8 cellular contexts compared by ENCODE assay signal in the genomic region with DNA sequence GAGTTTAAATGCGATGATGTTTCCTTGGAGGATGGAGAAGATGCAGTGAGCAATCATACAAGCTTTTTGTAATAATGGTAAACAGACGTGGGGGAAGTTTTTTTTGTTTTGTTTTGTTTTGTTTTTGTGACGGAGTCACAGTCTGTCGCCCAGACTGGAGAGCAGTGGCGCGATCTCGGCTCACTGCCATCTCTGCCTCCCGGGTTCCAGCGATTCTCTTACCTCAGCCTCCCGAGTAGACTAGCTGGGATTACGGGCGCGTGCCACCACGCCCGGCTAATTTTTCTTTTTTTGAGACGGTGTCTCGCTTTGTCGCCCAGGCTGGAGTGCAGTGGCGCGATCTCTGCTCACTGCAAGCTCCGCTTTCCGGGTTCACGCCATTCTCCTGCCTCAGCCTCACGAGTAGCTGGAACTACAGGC. TPM values are rescaled to one million over a fixed set of nuclear protein-coding genes. Genes with fewer than 3 reads are reported as not detected.
DNase-seq lines count a peak whose midpoint lies in the region; ATAC-seq and TF ChIP-seq lines count a peak whose summit lies in the region.
"Not testable (repeated sequence)": the region's sequence is repeated elsewhere in the genome, so short reads cannot be mapped to it uniquely, and the experiment has no call there.

No MANE protein-coding gene starts in this region.

- peaks cover 58% of the 10 kb centered on the region for H3K4me1 Mint-ChIP-seq in activated naive CD8-positive, alpha-beta T cell (ENCODE audit: low read depth)

- peaks cover 24% of the 10 kb centered on the region for H3K36me3 Mint-ChIP-seq in activated naive CD8-positive, alpha-beta T cell

- H3K27ac Mint-ChIP-seq in activated naive CD8-positive, alpha-beta T cell, result peak overlapping the region; percentile 99

- H3K4me3 ChIP-seq in GM12875 (ENCODE audit: low read depth, low read length) (peak overlapping the region; percentile 71), retinal pigment epithelial cell (ENCODE audit: low read length) (peak overlapping the region; percentile 100), uterus (peak overlapping the region; percentile 90 to 95)

- intact Hi-C loops in uterus (cut with DNase I; ENCODE audit: low total_unique reads), result loop anchor here (10.0 kb wide), 1 partner anchor 130 kb away; no protein-coding TSS in a partner anchor

- H3K9me3 ChIP-seq in KOPT-K1 (ENCODE audit: insufficient read depth, low read length, poor library complexity, severe bottlenecking); uterus: not testable (repeated sequence)

- not testable (repeated sequence) for H3K27me3 ChIP-seq in uterus

- H3K27me3 Mint-ChIP-seq in activated naive CD8-positive, alpha-beta T cell, result not testable (repeated sequence)

- peak overlapping the region; percentile 97 for H3K4me3 Mint-ChIP-seq in activated naive CD8-positive, alpha-beta T cell

- peaks cover 41% of the 10 kb centered on the region for H3K36me3 ChIP-seq in KOPT-K1 (ENCODE audit: insufficient read depth, low read length)
- H3K36me3 ChIP-seq in uterus, result not testable (repeated sequence)

- not testable (repeated sequence) for TF ChIP-seq POLR2A in uterus (IDR thresholded peaks at IDR 0.05)

- peaks cover 19 to 40% of the 10 kb centered on the region in 2 donors for H3K4me1 ChIP-seq in uterus

- TF ChIP-seq CTCF in GM12875 (IDR thresholded peaks at IDR 0.05; ENCODE audit: borderline replicate concordance, insufficient read depth, low read depth, low read length); retinal pigment epithelial cell (conservative IDR thresholded peaks at IDR 0.05; ENCODE audit: low read depth, low read length); uterus (IDR thresholded peaks at IDR 0.05): not testable (repeated sequence)

- peak; percentile 26 for ATAC-seq in left lobe of liver

- peak overlapping the region; percentile 93 for H3K27ac ChIP-seq in KOPT-K1 (ENCODE audit: low read depth, low read length, poor library complexity, severe bottlenecking)
- peak overlapping the region; percentile 80 for H3K27ac ChIP-seq in epithelial cell of prostate
- peak overlapping the region; percentile 89 to 90 for H3K27ac ChIP-seq in uterus

- H3K9me3 Mint-ChIP-seq in activated naive CD8-positive, alpha-beta T cell (ENCODE audit: low read depth), result not testable (repeated sequence)

- peak; percentile 17 for DNase-seq in T-helper 22 cell (ENCODE audit: low read depth)
- not testable (repeated sequence) for DNase-seq in epithelial cell of prostate (ENCODE audit: low read depth, low spot score); retinal pigment epithelial cell (ENCODE audit: low read depth)
- peak; percentile 52 for DNase-seq in left lobe of liver (ENCODE audit: low spot score)
- peak; percentile 24 to 31 for DNase-seq in uterus

RNA-seq across cellular contexts. Expression of gene SF3B3, which starts 0.8 kb away (rescaled TPM):
- total RNA-seq in left lobe of liver (92.3 TPM), uterus (100 to 1,000 TPM in 2 of 4 donors, 10 to 100 TPM in 2; 24.3 to 244 (median 145) TPM)

RNA-seq across cellular contexts. Expression of gene COG4, which starts 1.1 kb away (rescaled TPM):
- total RNA-seq in left lobe of liver (31.2 TPM), uterus (100 to 1,000 TPM in 1 of 4 donors, 10 to 100 TPM in 3; 33.3 to 137 (median 67.1) TPM)
